Comparison of ENCODE assay signal across 1 cellular context in genomic region chr3:10145685-10146084, GRCh38.
TF ChIP-seq lines count a peak whose summit lies in the region.

No MANE protein-coding gene starts in this region.

TF ChIP-seq in GM12878, 131 proteins besides CTCF, POLR2A, EP300 and RAD21:
- TF ChIP-seq POU2F2 (IDR thresholded peaks at IDR 0.05; ENCODE audit: borderline replicate concordance, low read depth, low read length) (0 out of 3 replicates have a peak, but pooled peaks have one; percentile 23), SPI1 (IDR thresholded peaks at IDR 0.05; ENCODE audit: borderline replicate concordance, insufficient read depth, low read depth, low read length) (peak; percentile 64; the same call in 1 of the 2 replicates), ZNF622 (IDR thresholded peaks at IDR 0.05) (no peak), HDGF (IDR thresholded peaks at IDR 0.05) (no peak), ZNF384 (IDR thresholded peaks at IDR 0.05; ENCODE audit: borderline replicate concordance, low read depth, low read length) (no peak)
